In genomic region chr19:45784096-45784495, GRCh38 we compare ENCODE assay signal across 2 cellular contexts.
TF ChIP-seq lines count a peak whose summit lies in the region.

No MANE protein-coding gene starts in this region.

TF ChIP-seq in SK-N-SH, 30 proteins besides CTCF, POLR2A, EP300 and RAD21:
- no peak for TF ChIP-seq RCOR1 (IDR thresholded peaks at IDR 0.05; ENCODE audit: low read length)
- TF ChIP-seq TEAD4 (IDR thresholded peaks at IDR 0.05; ENCODE audit: borderline replicate concordance, insufficient read depth), result no peak
- no peak for TF ChIP-seq JUND (IDR thresholded peaks at IDR 0.05)
- TF ChIP-seq FOXJ3 (CRISPR knock-in tag; IDR thresholded peaks at IDR 0.05), result no peak
- no peak for TF ChIP-seq CHD2 (IDR thresholded peaks at IDR 0.05; ENCODE audit: low read length, partially characterized antibody)
- no peak for TF ChIP-seq NRF1 (IDR thresholded peaks at IDR 0.05; ENCODE audit: low read depth, low read length)
- no peak for TF ChIP-seq YY1 (IDR thresholded peaks at IDR 0.05; ENCODE audit: low read depth)
- no peak for TF ChIP-seq EZH2phosphoT487 (IDR thresholded peaks at IDR 0.05; ENCODE audit: borderline replicate concordance, low read depth)
- TF ChIP-seq SIN3A (IDR thresholded peaks at IDR 0.05; ENCODE audit: borderline replicate concordance, low read depth, low read length), result no peak
- TF ChIP-seq FOXM1 (IDR thresholded peaks at IDR 0.05; ENCODE audit: low read depth), result no peak
- TF ChIP-seq RXRA (IDR thresholded peaks at IDR 0.05; ENCODE audit: borderline replicate concordance, low read depth), result no peak
- no peak for TF ChIP-seq POLR2AphosphoS5 (IDR thresholded peaks at IDR 0.05; ENCODE audit: low read depth, low read length)
- TF ChIP-seq, protein P1, sequence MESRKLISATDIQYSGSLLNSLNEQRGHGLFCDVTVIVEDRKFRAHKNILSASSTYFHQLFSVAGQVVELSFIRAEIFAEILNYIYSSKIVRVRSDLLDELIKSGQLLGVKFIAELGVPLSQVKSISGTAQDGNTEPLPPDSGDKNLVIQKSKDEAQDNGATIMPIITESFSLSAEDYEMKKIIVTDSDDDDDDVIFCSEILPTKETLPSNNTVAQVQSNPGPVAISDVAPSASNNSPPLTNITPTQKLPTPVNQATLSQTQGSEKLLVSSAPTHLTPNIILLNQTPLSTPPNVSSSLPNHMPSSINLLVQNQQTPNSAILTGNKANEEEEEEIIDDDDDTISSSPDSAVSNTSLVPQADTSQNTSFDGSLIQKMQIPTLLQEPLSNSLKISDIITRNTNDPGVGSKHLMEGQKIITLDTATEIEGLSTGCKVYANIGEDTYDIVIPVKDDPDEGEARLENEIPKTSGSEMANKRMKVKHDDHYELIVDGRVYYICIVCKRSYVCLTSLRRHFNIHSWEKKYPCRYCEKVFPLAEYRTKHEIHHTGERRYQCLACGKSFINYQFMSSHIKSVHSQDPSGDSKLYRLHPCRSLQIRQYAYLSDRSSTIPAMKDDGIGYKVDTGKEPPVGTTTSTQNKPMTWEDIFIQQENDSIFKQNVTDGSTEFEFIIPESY (IDR thresholded peaks at IDR 0.05; ENCODE audit: borderline replicate concordance, low read depth), result no peak
- TF ChIP-seq GABPA (IDR thresholded peaks at IDR 0.05; ENCODE audit: low read depth), result no peak

TF ChIP-seq in SK-N-SH treated with all-trans-retinoic acid at 6 μM for 48 hours, 23 proteins besides CTCF, POLR2A, EP300 and RAD21:
- no peak for TF ChIP-seq PPARA (CRISPR knock-in tag; IDR thresholded peaks at IDR 0.05; ENCODE audit: borderline replicate concordance)
- TF ChIP-seq CSRNP3 (CRISPR knock-in tag; IDR thresholded peaks at IDR 0.05), result no peak
- TF ChIP-seq ZNF70 (CRISPR knock-in tag; IDR thresholded peaks at IDR 0.05), result no peak
